Comparison of ENCODE assay signal across 16 cellular contexts in genomic region chr13:20616059-20616797, GRCh38. TPM values are rescaled to one million over a fixed set of nuclear protein-coding genes. Genes with fewer than 3 reads are reported as not detected.
DNase-seq lines count a peak whose midpoint lies in the region; ATAC-seq and TF ChIP-seq lines count a peak whose summit lies in the region.
"Had no signal": no experiment of that assay in that cellular context is flagged by ENCODE, and none has a peak within 500 bp of the region (broad histone marks: within the 10 kb centered on the region; RNA-seq: fewer than 3 reads in every experiment).

No MANE protein-coding gene starts in this region.

- no peaks in the 10 kb centered on the region for H3K27me3 Mint-ChIP-seq in natural killer cell (ENCODE audit: low read depth in 2 of 2)
- no peaks in the 10 kb centered on the region for H3K27me3 Mint-ChIP-seq in activated T-helper 2 cell treated with anti-CD3 and anti-CD28 coated beads, Interferon-gamma antibody, Interleukin-2, Interleukin-4, amounts not matched to agents 10 μg/mL and 5 μg/mL and 100 μg/mL, durations not matched to agents 14 hours and 24 hours and 36 hours (ENCODE audit: low read depth)
- H3K27me3 Mint-ChIP-seq: brain, IgD-negative memory B cell had no signal

- H3K27me3 ChIP-seq in tibial artery: no peaks in the 10 kb centered on the region
- H3K27me3 ChIP-seq: BLaER1 treated with 17β-estradiol and CSF1 and Interleukin-3, amounts not matched to agents 10 nM and 100 nM; esophagus muscularis mucosa had no signal

- no peaks in the 10 kb centered on the region for H3K36me3 Mint-ChIP-seq in natural killer cell
- H3K36me3 Mint-ChIP-seq in activated T-helper 2 cell treated with anti-CD3 and anti-CD28 coated beads, Interferon-gamma antibody, Interleukin-2, Interleukin-4, amounts not matched to agents 10 μg/mL and 5 μg/mL and 100 μg/mL, durations not matched to agents 14 hours and 24 hours and 36 hours (ENCODE audit: low read depth): no peaks in the 10 kb centered on the region

- no peak for TF ChIP-seq CTCF in AG09309 (IDR thresholded peaks at IDR 0.05; ENCODE audit: control insufficient read depth, insufficient read depth, low read depth, low read length, missing control alignments)
- no peak for TF ChIP-seq CTCF in astrocyte of the spinal cord (IDR thresholded peaks at IDR 0.05; ENCODE audit: low read depth, low read length)
- TF ChIP-seq CTCF in tibial artery (IDR thresholded peaks at IDR 0.05): no peak
- TF ChIP-seq CTCF in natural killer cell (IDR thresholded peaks at IDR 0.05): no peak

- no peak overlapping the region for H3K27ac ChIP-seq in tibial artery
- H3K27ac ChIP-seq: BLaER1 treated with 17β-estradiol and CSF1 and Interleukin-3, amounts not matched to agents 10 nM and 100 nM; esophagus muscularis mucosa had no signal

- no peak for ATAC-seq in activated CD4-positive, CD25-positive, alpha-beta regulatory T cell treated with anti-CD3 and anti-CD28 coated beads, Interleukin-2, amount 50 U/mL, for 24 hours
- ATAC-seq in natural killer cell: no peak

- DNase-seq in AG09309 (ENCODE audit: low read depth) (peak; percentile 72), HT1080 (ENCODE audit: low read depth) (peak; percentile 89), astrocyte of the spinal cord (ENCODE audit: low read depth, low spot score) (peak; percentile 85), hepatic stellate cell (ENCODE audit: low spot score) (peak; percentile 43), tibial artery (no peak), natural killer cell (no peak)
- no peak for DNase-seq in activated T-helper 2 cell treated with anti-CD3 and anti-CD28 coated beads, Interferon-gamma antibody, Interleukin-2, Interleukin-4, amounts not matched to agents 10 μg/mL and 5 μg/mL and 100 μg/mL, durations not matched to agents 14 hours and 24 hours and 36 hours (ENCODE audit: low spot score)
- DNase-seq: activated CD4-positive, alpha-beta T cell treated with anti-CD3 and anti-CD28 coated beads for 48 hours; NCI-H146; NCI-H748 treated with DMSO at 0.1 percent for 48 hours; stimulated activated naive CD4-positive, alpha-beta T cell treated with Interleukin-2 at 50 U/mL for 16 hours had no signal

- no peak overlapping the region for H3K27ac Mint-ChIP-seq in natural killer cell
- H3K27ac Mint-ChIP-seq in activated T-helper 2 cell treated with anti-CD3 and anti-CD28 coated beads, Interferon-gamma antibody, Interleukin-2, Interleukin-4, amounts not matched to agents 10 μg/mL and 5 μg/mL and 100 μg/mL, durations not matched to agents 14 hours and 24 hours and 36 hours: no peak overlapping the region
- H3K27ac Mint-ChIP-seq: brain, IgD-negative memory B cell had no signal

- no peak overlapping the region for H3K4me3 Mint-ChIP-seq in natural killer cell
- H3K4me3 Mint-ChIP-seq in activated T-helper 2 cell treated with anti-CD3 and anti-CD28 coated beads, Interferon-gamma antibody, Interleukin-2, Interleukin-4, amounts not matched to agents 10 μg/mL and 5 μg/mL and 100 μg/mL, durations not matched to agents 14 hours and 24 hours and 36 hours (ENCODE audit: low read depth): no peak overlapping the region
- H3K4me3 Mint-ChIP-seq: brain, IgD-negative memory B cell had no signal

- no peaks in the 10 kb centered on the region for H3K9me3 Mint-ChIP-seq in natural killer cell
- no peaks in the 10 kb centered on the region for H3K9me3 Mint-ChIP-seq in activated T-helper 2 cell treated with anti-CD3 and anti-CD28 coated beads, Interferon-gamma antibody, Interleukin-2, Interleukin-4, amounts not matched to agents 10 μg/mL and 5 μg/mL and 100 μg/mL, durations not matched to agents 14 hours and 24 hours and 36 hours
- H3K9me3 Mint-ChIP-seq: IgD-negative memory B cell had no signal

- in situ Hi-C loops in astrocyte of the spinal cord (cut with HindIII; ENCODE audit: low sequenced_read_pairs): no loop called here

- no peaks in the 10 kb centered on the region for H3K9me3 ChIP-seq in tibial artery
- H3K9me3 ChIP-seq: esophagus muscularis mucosa had no signal

- H3K36me3 ChIP-seq in tibial artery: peaks cover 0 to 26% (median 12%) of the 10 kb centered on the region in 3 donors

- no peaks in the 10 kb centered on the region for H3K4me1 ChIP-seq in tibial artery
- H3K4me1 ChIP-seq: BLaER1 treated with 17β-estradiol and CSF1 and Interleukin-3, amounts not matched to agents 10 nM and 100 nM; esophagus muscularis mucosa had no signal

- H3K4me3 ChIP-seq in AG09309 (ENCODE audit: control insufficient read depth, low read depth, low read length) (no peak overlapping the region), astrocyte of the spinal cord (ENCODE audit: low read depth, low read length) (no peak overlapping the region), tibial artery (no peak overlapping the region)
- H3K4me3 ChIP-seq: BLaER1 treated with 17β-estradiol and CSF1 and Interleukin-3, amounts not matched to agents 10 nM and 100 nM; esophagus muscularis mucosa had no signal

- intact Hi-C loops in tibial artery (cut with DNase I; ENCODE audit: low total_unique reads): no loop called here
- intact Hi-C loops in natural killer cell (cut with micrococcal nuclease): no loop called here
- intact Hi-C loops in activated T-helper 2 cell treated with anti-CD3 and anti-CD28 coated beads, Interferon-gamma antibody, Interleukin-2, Interleukin-4, amounts not matched to agents 10 μg/mL and 5 μg/mL and 100 μg/mL, durations not matched to agents 14 hours and 24 hours and 36 hours (cut with micrococcal nuclease): no loop called here

- peaks cover 0 to 4% of the 10 kb centered on the region in 2 donors for H3K4me1 Mint-ChIP-seq in natural killer cell
- no peaks in the 10 kb centered on the region for H3K4me1 Mint-ChIP-seq in activated T-helper 2 cell treated with anti-CD3 and anti-CD28 coated beads, Interferon-gamma antibody, Interleukin-2, Interleukin-4, amounts not matched to agents 10 μg/mL and 5 μg/mL and 100 μg/mL, durations not matched to agents 14 hours and 24 hours and 36 hours (ENCODE audit: low read depth)
- H3K4me1 Mint-ChIP-seq: brain, IgD-negative memory B cell had no signal

RNA-seq across cellular contexts. Expression of gene IFT88, which starts 49.3 kb away (rescaled TPM):
- 7.9 and 8.0 TPM in 2 replicates for total RNA-seq in HT1080 (2014; rRNA removed; shearing (Covaris generic))
- polyA plus RNA-seq in HT1080 (2015; cell fraction: cytosol; rRNA removed): 10.2 and 10.4 TPM in 2 replicates
- polyA plus RNA-seq in HT1080 (2015; cell fraction: nucleus; rRNA removed): 15.5 and 23.2 TPM in 2 replicates
- total RNA-seq in natural killer cell: 10 to 100 TPM in 2 of 3 donors, 1 to 10 TPM in 1; 9.2 to 13.9 (median 13.9) TPM
- total RNA-seq in activated T-helper 2 cell treated with anti-CD3 and anti-CD28 coated beads, Interferon-gamma antibody, Interleukin-2, Interleukin-4, amounts not matched to agents 10 μg/mL and 5 μg/mL and 100 μg/mL, durations not matched to agents 14 hours and 24 hours and 36 hours: 2.1 and 2.6 TPM in 2 replicates

Comparison
In these comparisons a context has a peak if more than half of its experiments do, and no peak if none do; other contexts are left out.
1. DNase-seq: peak in AG09309 (single experiment), HT1080 (single experiment), astrocyte of the spinal cord (single experiment) and hepatic stellate cell (single experiment); none in tibial artery (0 of 2), natural killer cell (single experiment) and activated T-helper 2 cell treated with anti-CD3 and anti-CD28 coated beads, Interferon-gamma antibody, Interleukin-2, Interleukin-4, amounts not matched to agents 10 μg/mL and 5 μg/mL and 100 μg/mL, durations not matched to agents 14 hours and 24 hours and 36 hours (single experiment).